Comparison of ENCODE assay signal across 32 cellular contexts in the genomic region with DNA sequence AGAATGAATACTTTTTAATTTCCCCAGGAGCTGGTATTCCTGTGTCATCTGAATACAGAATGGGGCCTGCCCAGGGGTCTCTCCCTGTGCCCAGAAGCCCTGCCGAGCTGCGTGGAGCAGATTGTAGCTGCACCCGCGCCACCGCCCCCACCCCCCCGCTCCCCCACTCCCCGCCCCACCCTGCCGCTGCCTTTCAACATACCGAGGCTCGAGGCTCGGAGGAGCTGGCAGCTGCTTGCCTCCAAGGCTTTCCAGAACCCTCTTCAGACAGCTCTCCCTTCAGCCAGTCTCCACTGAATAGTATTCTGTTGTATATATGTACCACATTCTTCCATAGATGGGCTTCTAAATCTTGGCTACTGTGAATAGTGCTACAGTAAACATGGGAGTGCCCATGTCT.
"Had no signal": no experiment of that assay in that cellular context is flagged by ENCODE, and none has a peak within 500 bp of the region (broad histone marks: within the 10 kb centered on the region; RNA-seq: fewer than 3 reads in every experiment).

No MANE protein-coding gene starts in this region.

- H3K9me3 ChIP-seq: adrenal gland, body of pancreas, colonic mucosa, esophagus squamous epithelium had no signal

- FAIRE-seq: endometrium, endothelial cell of umbilical vein had no signal

- H3K27ac ChIP-seq: adrenal gland, body of pancreas, colonic mucosa, epithelial cell of prostate, esophagus squamous epithelium, gastroesophageal sphincter, WERI-Rb-1 had no signal

- ATAC-seq: activated CD4-positive, CD25-positive, alpha-beta regulatory T cell treated with anti-CD3 and anti-CD28 coated beads, Interleukin-2, amount 50 U/mL, for 24 hours; activated CD8-positive, alpha-beta memory T cell treated with anti-CD3 and anti-CD28 coated beads, Interleukin-2, amount 10 ng/mL, durations not matched to agents 7 days and 5 days; activated CD8-positive, alpha-beta T cell treated with anti-CD3 and anti-CD28 coated beads, Interleukin-2, amount 10 ng/mL, durations not matched to agents 7 days and 5 days; activated naive CD8-positive, alpha-beta T cell treated with anti-CD3 and anti-CD28 coated beads, Interleukin-2, amount 50 U/mL, for 24 hours; body of pancreas; gastroesophageal sphincter; T-helper 17 cell had no signal

- H3K4me1 ChIP-seq: adrenal gland, body of pancreas, colonic mucosa, esophagus squamous epithelium, gastroesophageal sphincter had no signal

- H3K36me3 ChIP-seq: adrenal gland, colonic mucosa, esophagus squamous epithelium, gastroesophageal sphincter, WERI-Rb-1 had no signal

- H3K27me3 ChIP-seq: adrenal gland, colonic mucosa had no signal

- DNase-seq: activated B cell treated with CpG ODN at 0.5 μM for 24 hours; activated CD4-positive, alpha-beta T cell treated with anti-CD3 and anti-CD28 coated beads for 48 hours; activated CD4-positive, alpha-beta T cell treated with anti-CD3 and anti-CD28 coated beads, Interleukin-2, amount 50 U/mL, for 1 hour; activated CD4-positive, alpha-beta T cell treated with anti-CD3 and anti-CD28 coated beads, Interleukin-2, amount 50 U/mL, for 48 hours; activated CD8-positive, alpha-beta memory T cell treated with anti-CD3 and anti-CD28 coated beads, Interleukin-2, amount 10 ng/mL, durations not matched to agents 7 days and 5 days; activated CD8-positive, alpha-beta memory T cell treated with anti-CD3 and anti-CD28 coated beads, Interleukin-2, amount 50 U/mL, for 4 hours; activated CD8-positive, alpha-beta T cell treated with anti-CD3 and anti-CD28 coated beads, Interleukin-2, amount 10 ng/mL, durations not matched to agents 7 days and 5 days; activated effector memory CD4-positive, alpha-beta T cell treated with anti-CD3 and anti-CD28 coated beads, Interleukin-2, amount 50 U/mL, for 16 hours; activated naive CD4-positive, alpha-beta T cell treated with anti-CD3 and anti-CD28 coated beads for 36 hours; activated naive CD8-positive, alpha-beta T cell treated with anti-CD3 and anti-CD28 coated beads for 36 hours; activated naive CD8-positive, alpha-beta T cell treated with anti-CD3 and anti-CD28 coated beads, Interleukin-2, amount 50 U/mL, for 24 hours; activated T-cell treated with anti-CD3 and anti-CD28 coated beads, Interleukin-2, amount 50 U/mL, for 1 hour; activated T-cell treated with anti-CD3 and anti-CD28 coated beads, Interleukin-2, amount 50 U/mL, for 48 hours; adrenal gland; amygdala; aorta; body of pancreas; central memory CD4-positive, alpha-beta T cell; cerebellar nuclear complex; colonic mucosa; effector CD8-positive, alpha-beta T cell; esophagus squamous epithelium; foreskin melanocyte; T-helper 1 cell; T-helper 17 cell; T1000; WERI-Rb-1 had no signal

- H3K4me3 ChIP-seq: adrenal gland, body of pancreas, colonic mucosa, esophagus squamous epithelium, gastroesophageal sphincter had no signal
